8 cellular contexts compared by ENCODE assay signal in genomic region chr21:37257967-37258877, GRCh38. TPM values are rescaled to one million over a fixed set of nuclear protein-coding genes. Genes with fewer than 3 reads are reported as not detected.
DNase-seq lines count a peak whose midpoint lies in the region; ATAC-seq and TF ChIP-seq lines count a peak whose summit lies in the region.

No MANE protein-coding gene starts in this region.

- no peaks in the 10 kb centered on the region for H3K9me3 ChIP-seq in left lung

- TF ChIP-seq CTCF in choroid plexus epithelial cell (conservative IDR thresholded peaks at IDR 0.05; ENCODE audit: low read depth, low read length), result no peak
- no peak for TF ChIP-seq CTCF in left lung (IDR thresholded peaks at IDR 0.05)

- H3K36me3 ChIP-seq in left lung, result no peaks in the 10 kb centered on the region

- ATAC-seq in GM18505 (IDR thresholded peaks at IDR 0.05; ENCODE audit: unreplicated experiment), result peak; percentile 67
- peak; percentile 58 for ATAC-seq in HG02981 (IDR thresholded peaks at IDR 0.05; ENCODE audit: unreplicated experiment)
- ATAC-seq in left lung, result peak; percentile 84

- peak; percentile 70 for DNase-seq in NCI-H2171 (lab: John Stamatoyannopoulos, UW)
- peak; percentile 66 to 70 for DNase-seq in activated CD4-positive, alpha-beta T cell treated with anti-CD3 and anti-CD28 coated beads for 24 hours (ENCODE audit: low read depth in 2 of 2)
- DNase-seq in choroid plexus epithelial cell (ENCODE audit: low read depth), result peak; percentile 62
- peak; percentile 65 to 87 for DNase-seq in left lung
- DNase-seq in stimulated activated CD4-positive, alpha-beta T cell treated with anti-CD3 and anti-CD28 coated beads, Interleukin-4, amount 100 ng/mL, for 24 hours, result peak; percentile 82
- DNase-seq in dedifferentiated amniotic fluid mesenchymal stem cell (ENCODE audit: extremely low spot score), result no peak

- peak overlapping the region; percentile 69 for H3K4me3 ChIP-seq in choroid plexus epithelial cell (ENCODE audit: low read depth, low read length)
- H3K4me3 ChIP-seq in left lung, result peak overlapping the region; percentile 55

- H3K27me3 ChIP-seq in left lung, result no peaks in the 10 kb centered on the region

- H3K4me1 ChIP-seq in left lung, result peaks cover 6 to 37% of the 10 kb centered on the region in 2 donors

- TF ChIP-seq POLR2A in GM18505 (IDR thresholded peaks at IDR 0.05; ENCODE audit: borderline replicate concordance, extremely low read depth, insufficient read depth, insufficient read length), result peak; percentile 78

- intact Hi-C loops in left lung (cut with DNase I), result no loop called here

- H3K27ac ChIP-seq in left lung, result peak overlapping the region; percentile 68 to 87

RNA-seq across cellular contexts. Expression of gene VPS26C, which starts 8.9 kb away (rescaled TPM):
- 10 to 100 TPM; 46.0 to 66.2 TPM for total RNA-seq in left lung
